10 cellular contexts compared by ENCODE assay signal in the genomic region with DNA sequence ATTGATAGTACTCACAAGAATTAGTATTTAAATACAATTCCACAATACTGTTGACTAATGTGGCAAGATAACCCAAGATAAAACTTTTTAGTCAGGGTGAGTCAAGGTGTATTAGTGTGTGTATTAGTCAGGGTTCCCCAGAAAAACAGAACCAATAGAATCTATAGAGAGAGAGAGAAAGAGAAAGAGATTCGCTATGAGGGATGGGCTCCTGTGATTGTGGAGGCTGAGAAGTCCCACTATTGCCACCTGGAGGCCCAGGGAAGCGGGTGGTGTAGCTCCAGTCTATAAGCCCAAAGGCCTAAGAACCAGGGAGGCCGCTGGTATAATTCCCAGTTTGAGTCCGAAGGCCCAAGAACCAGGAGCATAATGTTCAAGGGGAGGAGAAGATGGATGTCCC. TPM values are rescaled to one million over a fixed set of nuclear protein-coding genes. Genes with fewer than 3 reads are reported as not detected.
DNase-seq lines count a peak whose midpoint lies in the region; ATAC-seq, FAIRE-seq and TF ChIP-seq lines count a peak whose summit lies in the region.
"Had no signal": no experiment of that assay in that cellular context is flagged by ENCODE, and none has a peak within 500 bp of the region (broad histone marks: within the 10 kb centered on the region; RNA-seq: fewer than 3 reads in every experiment).

No MANE protein-coding gene starts in this region.

- FAIRE-seq in D721Med (lab: Jason Lieb, UNC) = no peak

- DNase-seq in D721Med (ENCODE audit: insufficient read length, low spot score) = no peak
- DNase-seq in Panc1 (ENCODE audit: low read depth, low spot score) = no peak
- peak in 1 of 2 donors; percentile 17 for DNase-seq in foreskin fibroblast
- no peak for DNase-seq in lower lobe of right lung
- DNase-seq in stimulated activated CD4-positive, alpha-beta T cell treated with anti-CD3 and anti-CD28 coated beads, Interleukin-4, amount 100 ng/mL, for 1 hour = no peak
- no peak for DNase-seq in NCI-H1417 treated with DMSO at 0.1 percent for 48 hours (lab: John Stamatoyannopoulos, UW)
- DNase-seq: activated CD4-positive, alpha-beta memory T cell treated with anti-CD3 and anti-CD28 coated beads for 36 hours; amniotic stem cell; nucleus accumbens had no signal

- H3K36me3 ChIP-seq in Panc1 (ENCODE audit: control insufficient read depth, insufficient read depth, low read length) = no peaks in the 10 kb centered on the region
- no peaks in the 10 kb centered on the region for H3K36me3 ChIP-seq in lower lobe of right lung

- POLR2A ChIA-PET in Panc1 (lab: Charles Lee) = no interaction called here

- in situ Hi-C loops in Panc1 (cut with HindIII; ENCODE audit: low pct_unique_long_range_greater_than_20kb, low sequenced_read_pairs) = no loop called here

- peaks cover 4% of the 10 kb centered on the region; the same call in 1 of the 2 replicates for H3K27me3 ChIP-seq in Panc1 (ENCODE audit: control insufficient read depth, insufficient read depth, low read length)
- H3K27me3 ChIP-seq in lower lobe of right lung (ENCODE audit: low read depth) = no peaks in the 10 kb centered on the region

- no peaks in the 10 kb centered on the region for H3K4me1 ChIP-seq in Panc1 (ENCODE audit: control insufficient read depth, insufficient read depth, low read length)
- no peaks in the 10 kb centered on the region for H3K4me1 ChIP-seq in lower lobe of right lung

- ATAC-seq in GM18511 (IDR thresholded peaks at IDR 0.05; ENCODE audit: unreplicated experiment) (peak; percentile 56), Panc1 (peak; percentile 73), lower lobe of right lung (no peak)

- CTCF ChIA-PET in Panc1 (lab: Charles Lee) = no interaction called here

- TF ChIP-seq CTCF in D721Med (IDR thresholded peaks at IDR 0.05; ENCODE audit: insufficient read depth, missing control alignments) (peak; percentile 13), Panc1 (IDR thresholded peaks at IDR 0.05) (peak; percentile 39), foreskin fibroblast (IDR thresholded peaks at IDR 0.05; ENCODE audit: low read depth, low read length) (peak; percentile 7), lower lobe of right lung (IDR thresholded peaks at IDR 0.05) (no peak)

- H3K27ac ChIP-seq in Panc1 (ENCODE audit: low read length) (no peak overlapping the region), lower lobe of right lung (no peak overlapping the region)

- H3K4me3 ChIP-seq in Panc1 (ENCODE audit: low read depth in 2 of 2, low read length in 2 of 2) = no peak overlapping the region
- no peak overlapping the region for H3K4me3 ChIP-seq in foreskin fibroblast (ENCODE audit: low read depth in 1 of 2, low read length in 2 of 2)
- H3K4me3 ChIP-seq in lower lobe of right lung = no peak overlapping the region

- H3K9me3 ChIP-seq in Panc1 (ENCODE audit: control insufficient read depth, insufficient read depth, low read depth, low read length) (no peaks in the 10 kb centered on the region), lower lobe of right lung (no peaks in the 10 kb centered on the region)

- intact Hi-C loops in Panc1 (cut with micrococcal nuclease; ENCODE audit: unreplicated experiment) (no loop called here), lower lobe of right lung (cut with DNase I) (no loop called here)

- no TSS peak for BruUV-seq in Panc1 (replicated peaks; lab: Mats Ljungman, UMichigan)

RNA-seq across cellular contexts. Expression of a gene that starts 10.0 kb away (rescaled TPM):
- total RNA-seq in Panc1 (2021; ENCODE audit: unreplicated experiment) = not detected
- polyA plus RNA-seq in Panc1 (2012; ENCODE audit: insufficient read length) = not detected
- not detected for total RNA-seq in lower lobe of right lung
- total RNA-seq: activated CD4-positive, alpha-beta memory T cell treated with anti-CD3 and anti-CD28 coated beads for 36 hours had no signal

Comparison
In these comparisons a context has a peak if more than half of its experiments do, and no peak if none do; other contexts are left out.
1. ATAC-seq: peak in GM18511 (single experiment) and Panc1 (single experiment); none in lower lobe of right lung (0 of 2).